ENCODE assay signal across 11 cellular contexts in genomic region chr5:89878140-89878570, GRCh38.
DNase-seq lines count a peak whose midpoint lies in the region; ATAC-seq and TF ChIP-seq lines count a peak whose summit lies in the region.
"Had no signal": no experiment of that assay in that cellular context is flagged by ENCODE, and none has a peak within 500 bp of the region (broad histone marks: within the 10 kb centered on the region; RNA-seq: fewer than 3 reads in every experiment).

No MANE protein-coding gene starts in this region.

- DNase-seq in AG04449 (ENCODE audit: low read depth, low spot score) (peak; percentile 59), HS-27A (ENCODE audit: low read depth) (peak; percentile 22), SW480 (ENCODE audit: low spot score) (peak; percentile 92), foreskin melanocyte (peak; percentile 34), NCI-H1930 (lab: John Stamatoyannopoulos, UW) (no peak), type B pancreatic cell (ENCODE audit: extremely low spot score, unreplicated experiment) (no peak)
- DNase-seq: NCI-H526 treated with DMSO at 0.1 percent for 48 hours; stimulated activated CD4-positive, alpha-beta T cell treated with anti-CD3 and anti-CD28 coated beads, Interleukin-4, amount 100 ng/mL, for 1 hour had no signal

- CTCF ChIA-PET in AG04449 (lab: Yijun Ruan, JAX) = no interaction called here

- ATAC-seq in HG03442 (IDR thresholded peaks at IDR 0.05; ENCODE audit: unreplicated experiment) = no peak
- ATAC-seq in stimulated activated memory B cell treated with anti-CD40 and anti-IgM and Interleukin-4, amounts not matched to agents 10 μg/mL and 1 μg/mL and 100 μg/mL, for 72 hours = no peak

- H3K9me3 Mint-ChIP-seq in type B pancreatic cell = no peaks in the 10 kb centered on the region
- H3K9me3 Mint-ChIP-seq in stimulated activated memory B cell treated with anti-CD40 and anti-IgM and Interleukin-4, amounts not matched to agents 10 μg/mL and 1 μg/mL and 100 μg/mL, for 72 hours = no peaks in the 10 kb centered on the region

- no peak overlapping the region for H3K27ac Mint-ChIP-seq in type B pancreatic cell
- no peak overlapping the region for H3K27ac Mint-ChIP-seq in stimulated activated memory B cell treated with anti-CD40 and anti-IgM and Interleukin-4, amounts not matched to agents 10 μg/mL and 1 μg/mL and 100 μg/mL, for 72 hours

- no peak overlapping the region for H3K4me3 Mint-ChIP-seq in type B pancreatic cell
- no peak overlapping the region for H3K4me3 Mint-ChIP-seq in stimulated activated memory B cell treated with anti-CD40 and anti-IgM and Interleukin-4, amounts not matched to agents 10 μg/mL and 1 μg/mL and 100 μg/mL, for 72 hours

- TF ChIP-seq CTCF in AG04449 (IDR thresholded peaks at IDR 0.05; ENCODE audit: insufficient read depth, low read length, missing control alignments) (no peak), type B pancreatic cell (conservative IDR thresholded peaks at IDR 0.05) (no peak)

- H3K27me3 Mint-ChIP-seq in type B pancreatic cell = no peaks in the 10 kb centered on the region
- H3K27me3 Mint-ChIP-seq in stimulated activated memory B cell treated with anti-CD40 and anti-IgM and Interleukin-4, amounts not matched to agents 10 μg/mL and 1 μg/mL and 100 μg/mL, for 72 hours = no peaks in the 10 kb centered on the region

- H3K4me3 ChIP-seq in AG04449 (ENCODE audit: low read depth, low read length) = no peak overlapping the region
- H3K4me3 ChIP-seq: lung had no signal

- POLR2A ChIA-PET in AG04449 (lab: Yijun Ruan, JAX) = no interaction called here

- no peaks in the 10 kb centered on the region for H3K36me3 Mint-ChIP-seq in type B pancreatic cell
- H3K36me3 Mint-ChIP-seq in stimulated activated memory B cell treated with anti-CD40 and anti-IgM and Interleukin-4, amounts not matched to agents 10 μg/mL and 1 μg/mL and 100 μg/mL, for 72 hours = no peaks in the 10 kb centered on the region

- H3K4me1 Mint-ChIP-seq in type B pancreatic cell (ENCODE audit: unreplicated experiment) = no peaks in the 10 kb centered on the region
- no peaks in the 10 kb centered on the region for H3K4me1 Mint-ChIP-seq in stimulated activated memory B cell treated with anti-CD40 and anti-IgM and Interleukin-4, amounts not matched to agents 10 μg/mL and 1 μg/mL and 100 μg/mL, for 72 hours

Comparison
In these comparisons a context has a peak if more than half of its experiments do, and no peak if none do; other contexts are left out.
1. DNase-seq: peak in AG04449 (single experiment), HS-27A (single experiment), SW480 (single experiment) and foreskin melanocyte (single experiment); none in NCI-H1930 (0 of 2) and type B pancreatic cell (single experiment).